ENCODE assay signal across 13 cellular contexts in the genomic region with DNA sequence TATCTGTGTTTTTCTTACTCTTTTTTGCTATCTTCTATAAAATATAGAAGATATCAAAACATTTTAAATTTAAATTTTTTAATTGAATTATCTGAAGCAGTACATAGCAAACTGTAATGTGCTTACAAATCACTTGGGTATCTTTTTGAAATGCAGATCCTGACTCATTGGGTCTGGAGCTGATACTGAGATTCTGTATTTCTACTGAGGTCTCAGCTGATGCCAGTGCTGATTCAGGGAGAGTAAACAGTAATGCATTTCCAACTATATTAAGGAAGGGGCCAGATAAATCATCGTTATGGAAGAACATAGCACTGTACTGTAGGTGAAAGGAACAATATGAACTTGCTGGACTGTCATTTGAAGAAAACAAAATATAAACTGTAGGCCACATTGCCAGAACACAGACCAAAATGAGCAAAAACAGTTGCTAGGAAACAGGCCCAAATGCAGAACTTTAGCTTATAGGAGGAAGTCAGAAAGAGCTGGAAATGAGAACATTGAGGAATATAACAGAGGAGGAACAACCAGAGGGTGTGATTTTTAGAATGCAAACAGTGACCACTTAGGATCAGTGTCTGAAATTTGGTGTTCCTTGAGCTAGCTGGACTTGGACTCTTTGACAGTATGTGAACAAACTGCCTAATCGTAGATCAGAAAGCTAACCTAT. TPM values are rescaled to one million over a fixed set of nuclear protein-coding genes. Genes with fewer than 3 reads are reported as not detected.
DNase-seq lines count a peak whose midpoint lies in the region; ATAC-seq and TF ChIP-seq lines count a peak whose summit lies in the region.
"Had no signal": no experiment of that assay in that cellular context is flagged by ENCODE, and none has a peak within 500 bp of the region (broad histone marks: within the 10 kb centered on the region; RNA-seq: fewer than 3 reads in every experiment).

No MANE protein-coding gene starts in this region.

- dilution Hi-C loops in IMR-90 (cut with HindIII; ENCODE audit: low sequenced_read_pairs, unreplicated experiment): no loop called here

- H3K4me3 ChIP-seq in BLaER1 treated with 17β-estradiol and CSF1 and Interleukin-3, amounts not matched to agents 10 nM and 100 nM: no peak overlapping the region
- H3K4me3 ChIP-seq in IMR-90 (ENCODE audit: insufficient read depth, low read depth, low read length): no peak overlapping the region
- H3K4me3 ChIP-seq: HAP-1 had no signal

- H3K27me3 ChIP-seq in BLaER1 treated with 17β-estradiol and CSF1 and Interleukin-3, amounts not matched to agents 10 nM and 100 nM: no peaks in the 10 kb centered on the region
- H3K27me3 ChIP-seq in IMR-90 (ENCODE audit: control insufficient read depth, insufficient read depth, low read length): no peaks in the 10 kb centered on the region
- H3K27me3 ChIP-seq: foreskin keratinocyte had no signal

- H4K8ac ChIP-seq in IMR-90 (ENCODE audit: low read depth in 2 of 2, low read length in 2 of 2): no peak overlapping the region

- H3K36me3 ChIP-seq in BLaER1 treated with 17β-estradiol and CSF1 and Interleukin-3, amounts not matched to agents 10 nM and 100 nM: peaks cover 13 to 46% (median 32%) of the 10 kb centered on the region in 11 experiments
- H3K36me3 ChIP-seq in IMR-90 (ENCODE audit: control insufficient read depth, insufficient read depth, low read length): no peaks in the 10 kb centered on the region; the same call in 1 of the 2 replicates

- H3K9me3 ChIP-seq in BLaER1 treated with 17β-estradiol and CSF1 and Interleukin-3, amounts not matched to agents 10 nM and 100 nM (replicated peaks in 1 of 11): no peaks in the 10 kb centered on the region
- no peaks in the 10 kb centered on the region for H3K9me3 ChIP-seq in IMR-90 (ENCODE audit: control insufficient read depth, insufficient read depth, low read length)
- H3K9me3 ChIP-seq: HAP-1 had no signal

- H2AK9ac ChIP-seq in IMR-90 (replicated peaks; ENCODE audit: low read depth, low read length, poor library complexity): no peak overlapping the region

- no peak overlapping the region for H2BK120ac ChIP-seq in IMR-90 (ENCODE audit: low read depth, low read length)

- H3K27me3 Mint-ChIP-seq in activated CD4-positive, alpha-beta memory T cell treated with anti-CD3 and anti-CD28 coated beads, Interleukin-2, amount 10 ng/mL, durations not matched to agents 7 days and 5 days: no peaks in the 10 kb centered on the region

- peak overlapping the region in 4 of 11 experiments; percentile 2 to 73 (median 68); a peak in 6 of 22 replicates for H3K9ac ChIP-seq in BLaER1 treated with 17β-estradiol and CSF1 and Interleukin-3, amounts not matched to agents 10 nM and 100 nM
- no peak overlapping the region for H3K9ac ChIP-seq in IMR-90 (ENCODE audit: low read depth, low read length)

- no peak overlapping the region for H3K4ac ChIP-seq in IMR-90 (ENCODE audit: low read depth, low read length)

- peak overlapping the region; percentile 28 to 96 (median 89); a peak in 19 of 22 replicates for H3K4me2 ChIP-seq in BLaER1 treated with 17β-estradiol and CSF1 and Interleukin-3, amounts not matched to agents 10 nM and 100 nM
- H3K4me2 ChIP-seq in IMR-90 (ENCODE audit: low read depth, low read length): peak overlapping the region; percentile 43; the same call in 1 of the 2 replicates

- H3K14ac ChIP-seq in IMR-90 (replicated peaks; ENCODE audit: low read depth, low read length): no peak overlapping the region

- no peak overlapping the region for H3K23ac ChIP-seq in IMR-90 (ENCODE audit: low read depth, low read length)

- in situ Hi-C loops in IMR-90 (cut with MboI; ENCODE audit: low sequenced_read_pairs): no loop called here

- peak; percentile 66 for DNase-seq in IMR-90
- no peak for DNase-seq in activated CD4-positive, alpha-beta memory T cell treated with anti-CD3 and anti-CD28 coated beads, Interleukin-2, amount 10 ng/mL, durations not matched to agents 7 days and 5 days
- DNase-seq in globus pallidus (ENCODE audit: low spot score): peak; percentile 8
- DNase-seq in NCI-H69 (lab: John Stamatoyannopoulos, UW): no peak
- no peak for DNase-seq in HK-2 (ENCODE audit: unreplicated experiment)
- DNase-seq: anterior cingulate cortex; foreskin keratinocyte; mammary epithelial cell; stimulated activated naive CD4-positive, alpha-beta T cell treated with Interleukin-2 at 50 U/mL for 16 hours had no signal

- peak; percentile 9; the same call in 1 of the 2 replicates for ATAC-seq in IMR-90 (ENCODE audit: low read depth)
- no peak for ATAC-seq in HG02642 (IDR thresholded peaks at IDR 0.05; ENCODE audit: poor library complexity, unreplicated experiment)
- no peak for ATAC-seq in HG03469 (IDR thresholded peaks at IDR 0.05; ENCODE audit: unreplicated experiment)
- ATAC-seq: foreskin keratinocyte had no signal

- peak overlapping the region; percentile 68 for H3K4me3 Mint-ChIP-seq in activated CD4-positive, alpha-beta memory T cell treated with anti-CD3 and anti-CD28 coated beads, Interleukin-2, amount 10 ng/mL, durations not matched to agents 7 days and 5 days

- no peak overlapping the region for H2BK20ac ChIP-seq in IMR-90 (ENCODE audit: low read depth, low read length)

- H2BK15ac ChIP-seq in IMR-90 (ENCODE audit: low read depth, low read length): no peak overlapping the region

- WGBS in IMR-90 (ENCODE audit: extremely low coverage in 2 of 2, insufficient read length in 1 of 2), 2 experiments: no CpG with 5 or more reads among the region's 2 CpGs

- TF ChIP-seq RAD21 in IMR-90 (IDR thresholded peaks at IDR 0.05; ENCODE audit: low read length): no peak

- no peak for TF ChIP-seq POLR2A in IMR-90 (IDR thresholded peaks at IDR 0.05; ENCODE audit: low read depth, low read length)

- H3K36me3 Mint-ChIP-seq in activated CD4-positive, alpha-beta memory T cell treated with anti-CD3 and anti-CD28 coated beads, Interleukin-2, amount 10 ng/mL, durations not matched to agents 7 days and 5 days (ENCODE audit: low read depth): peaks cover 40% of the 10 kb centered on the region

- H3K56ac ChIP-seq in IMR-90 (ENCODE audit: extremely low read depth, insufficient read depth, low read length): no peak overlapping the region

- intact Hi-C loops in IMR-90 (cut with micrococcal nuclease): no loop called here

- no peak for TF ChIP-seq CTCF in IMR-90 (conservative IDR thresholded peaks at IDR 0.05; ENCODE audit: low read depth, low read length)

- no peaks in the 10 kb centered on the region for H3K9me3 Mint-ChIP-seq in activated CD4-positive, alpha-beta memory T cell treated with anti-CD3 and anti-CD28 coated beads, Interleukin-2, amount 10 ng/mL, durations not matched to agents 7 days and 5 days

- no peaks in the 10 kb centered on the region for H3K9me1 ChIP-seq in IMR-90 (ENCODE audit: insufficient read depth, low read length)

- peaks cover 71% of the 10 kb centered on the region for H3K4me1 Mint-ChIP-seq in activated CD4-positive, alpha-beta memory T cell treated with anti-CD3 and anti-CD28 coated beads, Interleukin-2, amount 10 ng/mL, durations not matched to agents 7 days and 5 days

- POLR2A ChIA-PET in IMR-90 (lab: Charles Lee; ENCODE audit: unreplicated experiment): no interaction called here
- POLR2A ChIA-PET in activated CD4-positive, alpha-beta memory T cell treated with anti-CD3 and anti-CD28 coated beads, Interleukin-2, amount 10 ng/mL, durations not matched to agents 7 days and 5 days (lab: Charles Lee): interaction anchor here (0.9 to 1.0 kb wide), 2 partner anchors 8 to 1764 kb away, joined by 3 read pairs; partner anchors contain the start of gene RCN1

- no peak overlapping the region for H2BK5ac ChIP-seq in IMR-90 (ENCODE audit: low read depth, low read length, poor library complexity, severe bottlenecking)

- H3K27ac Mint-ChIP-seq in activated CD4-positive, alpha-beta memory T cell treated with anti-CD3 and anti-CD28 coated beads, Interleukin-2, amount 10 ng/mL, durations not matched to agents 7 days and 5 days: peak overlapping the region; percentile 96

- no TSS peak for BruUV-seq in IMR-90 (replicated peaks; lab: Mats Ljungman, UMichigan)

- peaks cover 33 to 63% (median 42%) of the 10 kb centered on the region in 10 experiments for H3K4me1 ChIP-seq in BLaER1 treated with 17β-estradiol and CSF1 and Interleukin-3, amounts not matched to agents 10 nM and 100 nM
- H3K4me1 ChIP-seq in IMR-90 (ENCODE audit: control insufficient read depth, insufficient read depth, low read length): peaks cover 8% of the 10 kb centered on the region

- H2AK5ac ChIP-seq in IMR-90 (ENCODE audit: low read depth, low read length): no peak overlapping the region

- no peak overlapping the region for H4K91ac ChIP-seq in IMR-90 (ENCODE audit: insufficient read depth, low read depth, low read length)

- CTCF ChIA-PET in IMR-90 (lab: Yijun Ruan, JAX): interaction anchor here (0.7 kb wide), 1 partner anchor 332 kb away, joined by 3 read pairs; no protein-coding TSS in a partner anchor
- CTCF ChIA-PET in activated CD4-positive, alpha-beta memory T cell treated with anti-CD3 and anti-CD28 coated beads, Interleukin-2, amount 10 ng/mL, durations not matched to agents 7 days and 5 days (lab: Charles Lee): interaction anchor here (1.0 to 1.1 kb wide), 2 partner anchors 9 to 19 kb away, joined by 3 to 7 read pairs; no protein-coding TSS in a partner anchor

- peak overlapping the region in 6 of 11 experiments; percentile 21 to 88 (median 64); a peak in 10 of 22 replicates for H3K27ac ChIP-seq in BLaER1 treated with 17β-estradiol and CSF1 and Interleukin-3, amounts not matched to agents 10 nM and 100 nM
- H3K27ac ChIP-seq in IMR-90 (ENCODE audit: insufficient read depth, low read length): no peak overlapping the region
- H3K27ac ChIP-seq: foreskin keratinocyte had no signal

- H4K20me1 ChIP-seq in BLaER1 treated with 17β-estradiol and CSF1 and Interleukin-3, amounts not matched to agents 10 nM and 100 nM: peaks cover 9 to 76% (median 42%) of the 10 kb centered on the region in 11 experiments; a peak in 17 of 22 replicates
- no peaks in the 10 kb centered on the region; the same call in 1 of the 2 replicates for H4K20me1 ChIP-seq in IMR-90 (ENCODE audit: insufficient read depth, low read length)

- H4K5ac ChIP-seq in IMR-90 (ENCODE audit: low read depth, low read length): no peak overlapping the region

- H3K18ac ChIP-seq in IMR-90 (ENCODE audit: low read depth, low read length): no peak overlapping the region

- no peak overlapping the region for H2AFZ ChIP-seq in IMR-90 (replicated peaks; ENCODE audit: low read length, poor library complexity)

- peaks cover 17 to 26% of the 10 kb centered on the region in 2 experiments for H3K79me1 ChIP-seq in IMR-90 (ENCODE audit: low read depth in 1 of 2, low read length in 2 of 2)

TF ChIP-seq in IMR-90, 13 proteins besides CTCF, POLR2A, EP300 and RAD21:
- TF ChIP-seq MAFK (IDR thresholded peaks at IDR 0.05; ENCODE audit: low read depth, low read length): 0 out of 2 replicates have a peak, but pooled peaks have one; percentile 8
- TF ChIP-seq NFE2L2 (IDR thresholded peaks at IDR 0.05; ENCODE audit: low read depth, low read length): no peak

RNA-seq across cellular contexts. Expression of gene ARL14EP, which starts 3.3 kb away (rescaled TPM):
- total RNA-seq in IMR-90 (2012; rRNA removed): 13.8 and 28.1 TPM in 2 replicates
- 12.5 and 15.7 TPM in 2 replicates for polyA plus RNA-seq in IMR-90 (2012; rRNA removed)
- polyA plus RNA-seq in IMR-90 (2012; cell fraction: cytosol; rRNA removed): 1.2 and 1.5 TPM in 2 replicates
- 1.4 and 11.0 TPM in 2 replicates for polyA plus RNA-seq in IMR-90 (2012; cell fraction: nucleus; rRNA removed; ENCODE audit: low replicate concordance)
- total RNA-seq in activated CD4-positive, alpha-beta memory T cell treated with anti-CD3 and anti-CD28 coated beads, Interleukin-2, amount 10 ng/mL, durations not matched to agents 7 days and 5 days: 10 to 100 TPM; 36.0 to 39.9 TPM

Comparison
In these comparisons a context has a peak if more than half of its experiments do, and no peak if none do; other contexts are left out.
1. DNase-seq: peak in IMR-90 (single experiment) and globus pallidus (single experiment); none in activated CD4-positive, alpha-beta memory T cell treated with anti-CD3 and anti-CD28 coated beads, Interleukin-2, amount 10 ng/mL, durations not matched to agents 7 days and 5 days (single experiment), NCI-H69 (single experiment) and HK-2 (single experiment).